Comparison of ENCODE assay signal across 8 cellular contexts in the genomic region with DNA sequence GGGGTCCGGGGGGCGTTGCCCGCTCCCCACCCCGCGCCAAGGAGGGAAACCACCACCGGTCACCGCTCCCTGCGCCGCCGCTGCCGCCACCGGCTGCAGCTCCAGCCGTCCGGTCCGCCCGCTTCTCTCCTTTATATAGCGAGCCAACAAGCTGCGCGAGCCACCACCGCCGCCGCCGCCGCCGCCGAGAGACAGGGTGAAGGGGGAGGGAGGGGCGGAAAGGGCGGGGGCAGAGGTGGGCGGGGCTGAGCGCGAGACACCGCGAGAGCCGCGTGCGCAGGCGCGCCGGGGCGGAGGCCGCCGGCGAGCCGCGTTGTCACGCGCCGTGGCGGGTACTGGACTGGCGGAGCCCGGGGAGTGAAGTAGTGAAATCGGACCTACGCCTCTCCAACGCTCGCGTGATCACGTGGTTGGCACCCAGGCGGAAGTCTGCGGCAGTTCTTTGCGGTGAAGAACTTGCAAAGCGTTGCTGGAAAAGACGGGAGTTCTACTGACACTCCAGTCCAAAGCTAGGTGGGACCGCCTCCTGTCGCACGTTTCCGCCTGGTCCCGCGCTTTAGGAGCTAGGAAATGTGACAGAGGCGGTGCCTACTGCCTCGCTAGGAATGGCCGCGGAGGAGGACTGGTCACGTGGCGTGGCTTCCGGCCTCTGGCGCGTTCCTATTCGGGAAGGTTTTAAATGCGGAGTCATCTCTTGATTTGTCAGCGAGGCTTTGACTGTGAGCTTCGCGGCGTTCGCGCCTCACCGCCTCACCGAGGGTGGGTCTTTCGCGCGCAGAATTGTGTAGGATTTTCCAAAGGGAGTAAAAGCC. TPM values are rescaled to one million over a fixed set of nuclear protein-coding genes. Genes with fewer than 3 reads are reported as not detected.
DNase-seq lines count a peak whose midpoint lies in the region; ATAC-seq and TF ChIP-seq lines count a peak whose summit lies in the region.

A gene (minus strand): TSS at position 193 of the 812 bp plus-strand sequence. CDS start 441 bp downstream, outside the sequence.

- H3K9ac ChIP-seq in KMS-11: peak within 1 kb of the TSS; percentile 97
- peak within 1 kb of the TSS; percentile 100 for H3K9ac ChIP-seq in muscle layer of colon (ENCODE audit: low read length)

- no peak within 1 kb of the TSS for H3K4me3 ChIP-seq in KMS-11 (IDR thresholded peaks at IDR 0.05; ENCODE audit: insufficient read depth, low read depth, low read length)
- peak within 1 kb of the TSS; percentile 66 to 88 (median 78) for H3K4me3 ChIP-seq in Peyer's patch
- H3K4me3 ChIP-seq in muscle layer of colon (ENCODE audit: low read depth in 1 of 2, low read length in 2 of 2): peak within 1 kb of the TSS; percentile 79 to 96

- TF ChIP-seq CTCF in KMS-11 (conservative IDR thresholded peaks at IDR 0.05; ENCODE audit: low read depth, low read length) (no peak), Peyer's patch (IDR thresholded peaks at IDR 0.05) (no peak)

- H3K4me1 ChIP-seq in KMS-11 (ENCODE audit: low read depth, poor library complexity, severe bottlenecking) (peaks cover 26% of the 10 kb centered on the region), Peyer's patch (peaks cover 0 to 25% (median 0%) of the 10 kb centered on the region in 4 donors), muscle layer of colon (ENCODE audit: insufficient read depth, low read length) (peaks cover 27% of the 10 kb centered on the region)

- TF ChIP-seq POLR2A in Peyer's patch (IDR thresholded peaks at IDR 0.05): peak; percentile 97

- DNase-seq in DMS53 treated with DMSO at 0.1 percent for 48 hours (lab: John Stamatoyannopoulos, UW; ENCODE audit: unreplicated experiment) (peak; percentile 72), Peyer's patch (peak; percentile 96 to 97 (median 97))
- peak; percentile 94 to 95 for DNase-seq in activated T-cell treated with anti-CD3 and anti-CD28 coated beads, Interleukin-2, amount 50 U/mL, for 48 hours
- peak; percentile 83 for DNase-seq in stimulated activated CD8-positive, alpha-beta memory T cell treated with anti-CD3 and anti-CD28 coated beads, Interleukin-7, amount 100 ng/mL, for 24 hours (ENCODE audit: low read depth)

- H4K20me1 ChIP-seq in KMS-11 (ENCODE audit: insufficient read depth): no peaks in the 10 kb centered on the region

- ATAC-seq in GM21737 (IDR thresholded peaks at IDR 0.05; ENCODE audit: unreplicated experiment) (peak; percentile 76), esophagus mucosa (peak; percentile 95)

- no peaks in the 10 kb centered on the region for H3K27me3 ChIP-seq in KMS-11 (ENCODE audit: insufficient read depth, low read depth)
- no peaks in the 10 kb centered on the region for H3K27me3 ChIP-seq in Peyer's patch
- no peaks in the 10 kb centered on the region for H3K27me3 ChIP-seq in muscle layer of colon (ENCODE audit: control insufficient read depth in 1 of 2, insufficient read depth in 2 of 2, low read length in 2 of 2)

- H3K79me2 ChIP-seq in KMS-11 (ENCODE audit: insufficient read depth, low read depth): peaks cover 37% of the 10 kb centered on the region; the same call in 1 of the 2 replicates

- H3K27ac ChIP-seq in KMS-11 (peak within 1 kb of the TSS; percentile 98), Peyer's patch (peak within 1 kb of the TSS; percentile 92 to 99 (median 96)), muscle layer of colon (ENCODE audit: low read depth, low read length) (peak within 1 kb of the TSS; percentile 99)

- H3K36me3 ChIP-seq in KMS-11 (ENCODE audit: insufficient read depth): no peaks in the 10 kb centered on the region
- H3K36me3 ChIP-seq in Peyer's patch: peaks cover 0 to 4% (median 0%) of the 10 kb centered on the region in 3 donors
- H3K36me3 ChIP-seq in muscle layer of colon (ENCODE audit: insufficient read depth, low read length): no peaks in the 10 kb centered on the region

- peak within 1 kb of the TSS; percentile 58 for H2AFZ ChIP-seq in KMS-11 (ENCODE audit: low read depth)

- no peaks in the 10 kb centered on the region for H3K9me3 ChIP-seq in Peyer's patch
- no peaks in the 10 kb centered on the region for H3K9me3 ChIP-seq in muscle layer of colon (ENCODE audit: low read length)

- peak within 1 kb of the TSS; percentile 90 for H3K4me2 ChIP-seq in KMS-11

RNA-seq across cellular contexts. Expression of the gene that starts here (rescaled TPM):
- total RNA-seq in Peyer's patch (10 to 100 TPM; 12.5 to 28.9 (median 18.6) TPM), esophagus mucosa (21.7 TPM)
